Comparison of ENCODE assay signal across 2 cellular contexts in the genomic region with DNA sequence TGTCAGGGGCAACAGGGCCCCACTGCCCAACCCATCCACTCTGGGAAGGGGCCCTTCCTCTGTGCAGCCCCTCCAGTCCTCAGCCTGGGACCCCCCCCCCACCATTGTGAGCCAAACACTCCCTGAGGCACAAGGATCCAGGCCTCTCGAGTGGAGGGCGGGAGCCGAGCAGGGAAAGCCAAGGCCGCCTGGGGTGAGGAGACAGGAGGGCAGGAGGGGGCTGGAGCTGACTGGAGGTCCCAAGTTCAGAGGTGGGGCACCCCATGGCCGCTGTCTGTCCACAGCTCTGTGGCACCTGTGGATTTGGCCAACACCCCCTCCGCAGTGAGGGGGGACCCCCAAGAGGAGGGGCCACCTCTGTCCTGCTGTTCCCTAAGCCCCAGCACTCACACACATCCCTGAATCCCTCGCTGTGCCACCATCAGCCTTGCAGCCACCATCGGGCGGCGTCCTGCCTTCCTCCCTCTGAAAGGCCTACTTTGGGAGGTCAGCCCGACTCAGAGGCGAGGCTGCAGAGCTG.
TF ChIP-seq lines count a peak whose summit lies in the region.

No MANE protein-coding gene starts in this region.

TF ChIP-seq in HepG2, 621 proteins besides CTCF, POLR2A, EP300 and RAD21:
- no peak for TF ChIP-seq ZNF598 (CRISPR knock-in tag; IDR thresholded peaks at IDR 0.05; ENCODE audit: borderline replicate concordance)
- TF ChIP-seq ZBTB21 (CRISPR knock-in tag; IDR thresholded peaks at IDR 0.05) = no peak
- TF ChIP-seq, protein P1, sequence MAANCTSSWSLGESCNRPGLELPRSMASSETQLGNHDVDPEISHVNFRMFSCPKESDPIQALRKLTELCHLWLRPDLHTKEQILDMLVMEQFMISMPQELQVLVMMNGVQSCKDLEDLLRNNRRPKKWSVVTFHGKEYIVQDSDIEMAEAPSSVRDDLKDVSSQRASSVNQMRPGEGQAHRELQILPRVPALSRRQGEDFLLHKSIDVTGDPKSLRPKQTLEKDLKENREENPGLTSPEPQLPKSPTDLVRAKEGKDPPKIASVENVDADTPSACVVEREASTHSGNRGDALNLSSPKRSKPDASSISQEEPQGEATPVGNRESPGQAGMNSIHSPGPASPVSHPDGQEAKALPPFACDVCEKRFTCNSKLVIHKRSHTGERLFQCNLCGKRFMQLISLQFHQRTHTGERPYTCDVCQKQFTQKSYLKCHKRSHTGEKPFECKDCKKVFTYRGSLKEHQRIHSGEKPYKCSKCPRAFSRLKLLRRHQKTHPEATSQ (CRISPR knock-in tag; IDR thresholded peaks at IDR 0.05; ENCODE audit: borderline replicate concordance) = no peak
- no peak for TF ChIP-seq NR1H2 (CRISPR knock-in tag; IDR thresholded peaks at IDR 0.05; ENCODE audit: borderline replicate concordance, low read depth)
- TF ChIP-seq, protein P2, sequence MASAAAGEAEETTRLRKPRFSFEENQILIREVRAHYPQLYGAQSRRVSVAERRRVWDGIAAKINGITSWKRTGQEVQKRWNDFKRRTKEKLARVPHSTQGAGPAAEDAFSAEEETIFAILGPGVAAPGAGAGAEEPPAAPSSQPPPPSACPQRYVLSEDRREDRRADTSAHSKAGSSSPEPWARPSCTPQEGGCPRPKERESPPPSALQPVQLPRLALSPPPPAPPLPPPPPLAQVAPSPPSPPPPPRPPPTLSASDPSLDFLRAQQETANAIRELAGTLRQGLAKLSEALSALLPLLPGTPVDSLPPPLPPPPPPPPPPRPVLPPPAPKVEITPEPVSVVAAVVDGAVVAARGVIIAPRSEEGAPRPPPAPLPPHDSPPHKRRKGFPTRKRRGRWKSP (CRISPR knock-in tag; IDR thresholded peaks at IDR 0.05) = no peak
- TF ChIP-seq, protein P3, sequence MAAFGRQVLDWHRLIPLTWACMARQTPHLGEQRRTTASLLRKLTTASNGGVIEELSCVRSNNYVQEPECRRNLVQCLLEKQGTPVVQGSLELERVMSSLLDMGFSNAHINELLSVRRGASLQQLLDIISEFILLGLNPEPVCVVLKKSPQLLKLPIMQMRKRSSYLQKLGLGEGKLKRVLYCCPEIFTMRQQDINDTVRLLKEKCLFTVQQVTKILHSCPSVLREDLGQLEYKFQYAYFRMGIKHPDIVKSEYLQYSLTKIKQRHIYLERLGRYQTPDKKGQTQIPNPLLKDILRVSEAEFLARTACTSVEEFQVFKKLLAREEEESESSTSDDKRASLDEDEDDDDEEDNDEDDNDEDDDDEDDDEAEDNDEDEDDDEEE (CRISPR knock-in tag; IDR thresholded peaks at IDR 0.05) = no peak
- no peak for TF ChIP-seq BHLHE40 (IDR thresholded peaks at IDR 0.05; ENCODE audit: low read length)
- no peak for TF ChIP-seq ZNF263 (CRISPR knock-in tag; IDR thresholded peaks at IDR 0.05)
- TF ChIP-seq ZFP62 (CRISPR knock-in tag; IDR thresholded peaks at IDR 0.05) = no peak
- TF ChIP-seq TBP (CRISPR knock-in tag; IDR thresholded peaks at IDR 0.05) = no peak
- no peak for TF ChIP-seq CC2D1A (CRISPR knock-in tag; IDR thresholded peaks at IDR 0.05)
- no peak for TF ChIP-seq ZNF496 (CRISPR knock-in tag; IDR thresholded peaks at IDR 0.05; ENCODE audit: insufficient replicate concordance)
- TF ChIP-seq, protein P4, sequence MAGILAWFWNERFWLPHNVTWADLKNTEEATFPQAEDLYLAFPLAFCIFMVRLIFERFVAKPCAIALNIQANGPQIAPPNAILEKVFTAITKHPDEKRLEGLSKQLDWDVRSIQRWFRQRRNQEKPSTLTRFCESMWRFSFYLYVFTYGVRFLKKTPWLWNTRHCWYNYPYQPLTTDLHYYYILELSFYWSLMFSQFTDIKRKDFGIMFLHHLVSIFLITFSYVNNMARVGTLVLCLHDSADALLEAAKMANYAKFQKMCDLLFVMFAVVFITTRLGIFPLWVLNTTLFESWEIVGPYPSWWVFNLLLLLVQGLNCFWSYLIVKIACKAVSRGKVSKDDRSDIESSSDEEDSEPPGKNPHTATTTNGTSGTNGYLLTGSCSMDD (CRISPR knock-in tag; IDR thresholded peaks at IDR 0.05) = no peak

TF ChIP-seq in WTC11, 78 proteins besides CTCF, POLR2A, EP300 and RAD21:
- no peak for TF ChIP-seq ZNF671 (CRISPR knock-in tag; IDR thresholded peaks at IDR 0.05)
- no peak for TF ChIP-seq ZBTB21 (CRISPR knock-in tag; IDR thresholded peaks at IDR 0.05; ENCODE audit: borderline replicate concordance)
- TF ChIP-seq, protein P5, sequence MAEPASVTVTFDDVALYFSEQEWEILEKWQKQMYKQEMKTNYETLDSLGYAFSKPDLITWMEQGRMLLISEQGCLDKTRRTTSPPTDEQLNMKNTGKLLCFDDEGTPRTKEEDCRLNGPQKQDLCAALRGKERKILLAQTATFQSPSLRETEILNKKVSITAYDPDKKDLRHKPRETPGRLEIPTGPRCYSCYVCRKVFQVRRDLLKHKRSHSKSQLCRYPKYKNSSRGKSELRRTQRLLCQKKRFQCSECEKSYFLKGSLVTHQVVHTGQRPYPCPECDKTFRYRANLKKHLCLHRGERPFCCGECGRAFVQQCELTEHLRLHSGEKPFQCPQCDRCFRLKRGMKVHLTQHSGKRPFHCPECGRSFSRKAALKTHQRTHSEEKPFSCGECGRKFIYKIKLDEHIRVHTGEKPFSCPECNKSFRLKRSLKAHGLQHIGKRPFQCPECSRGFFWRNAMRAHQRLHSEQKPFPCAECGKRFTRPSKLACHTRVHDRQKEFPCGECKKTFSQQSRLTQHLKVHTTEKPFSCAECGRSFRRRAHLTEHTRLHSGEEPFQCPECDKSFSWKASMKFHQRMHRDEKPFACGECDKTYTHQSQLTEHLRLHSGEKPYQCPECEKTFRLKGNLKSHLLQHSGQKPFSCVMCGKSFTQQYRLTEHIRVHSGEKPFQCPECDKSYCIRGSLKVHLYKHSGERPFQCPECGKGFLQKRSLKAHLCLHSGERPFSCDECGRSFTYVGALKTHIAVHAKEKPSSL (CRISPR knock-in tag; conservative IDR thresholded peaks at IDR 0.05) = no peak
- no peak for TF ChIP-seq CREB1 (CRISPR knock-in tag; IDR thresholded peaks at IDR 0.05)
- TF ChIP-seq, protein P6, sequence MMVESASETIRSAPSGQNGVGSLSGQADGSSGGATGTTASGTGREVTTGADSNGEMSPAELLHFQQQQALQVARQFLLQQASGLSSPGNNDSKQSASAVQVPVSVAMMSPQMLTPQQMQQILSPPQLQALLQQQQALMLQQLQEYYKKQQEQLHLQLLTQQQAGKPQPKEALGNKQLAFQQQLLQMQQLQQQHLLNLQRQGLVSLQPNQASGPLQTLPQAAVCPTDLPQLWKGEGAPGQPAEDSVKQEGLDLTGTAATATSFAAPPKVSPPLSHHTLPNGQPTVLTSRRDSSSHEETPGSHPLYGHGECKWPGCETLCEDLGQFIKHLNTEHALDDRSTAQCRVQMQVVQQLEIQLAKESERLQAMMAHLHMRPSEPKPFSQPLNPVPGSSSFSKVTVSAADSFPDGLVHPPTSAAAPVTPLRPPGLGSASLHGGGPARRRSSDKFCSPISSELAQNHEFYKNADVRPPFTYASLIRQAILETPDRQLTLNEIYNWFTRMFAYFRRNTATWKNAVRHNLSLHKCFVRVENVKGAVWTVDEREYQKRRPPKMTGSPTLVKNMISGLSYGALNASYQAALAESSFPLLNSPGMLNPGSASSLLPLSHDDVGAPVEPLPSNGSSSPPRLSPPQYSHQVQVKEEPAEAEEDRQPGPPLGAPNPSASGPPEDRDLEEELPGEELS (CRISPR knock-in tag; IDR thresholded peaks at IDR 0.05) = no peak
- TF ChIP-seq RELA (CRISPR knock-in tag; IDR thresholded peaks at IDR 0.05; ENCODE audit: borderline replicate concordance) = no peak
- TF ChIP-seq IRF2 (CRISPR knock-in tag; IDR thresholded peaks at IDR 0.05; ENCODE audit: borderline replicate concordance, low read depth) = no peak
- TF ChIP-seq, protein P7, sequence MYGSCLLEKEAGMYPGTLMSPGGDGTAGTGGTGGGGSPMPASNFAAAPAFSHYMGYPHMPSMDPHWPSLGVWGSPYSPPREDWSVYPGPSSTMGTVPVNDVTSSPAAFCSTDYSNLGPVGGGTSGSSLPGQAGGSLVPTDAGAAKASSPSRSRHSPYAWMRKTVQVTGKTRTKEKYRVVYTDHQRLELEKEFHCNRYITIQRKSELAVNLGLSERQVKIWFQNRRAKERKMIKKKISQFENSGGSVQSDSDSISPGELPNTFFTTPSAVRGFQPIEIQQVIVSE (CRISPR knock-in tag; IDR thresholded peaks at IDR 0.05; ENCODE audit: borderline replicate concordance) = no peak
